Comparison of ENCODE assay signal across 11 cellular contexts in genomic region chr10:8045728-8046494, GRCh38. TPM values are rescaled to one million over a fixed set of nuclear protein-coding genes. Genes with fewer than 3 reads are reported as not detected.
DNase-seq lines count a peak whose midpoint lies in the region; ATAC-seq and TF ChIP-seq lines count a peak whose summit lies in the region.
"Had no signal": no experiment of that assay in that cellular context is flagged by ENCODE, and none has a peak within 500 bp of the region (broad histone marks: within the 10 kb centered on the region; RNA-seq: fewer than 3 reads in every experiment).

No MANE protein-coding gene starts in this region.

- peaks cover 85% of the 10 kb centered on the region for H3K27me3 Mint-ChIP-seq in central memory CD8-positive, alpha-beta T cell
- peaks cover 98% of the 10 kb centered on the region for H3K27me3 Mint-ChIP-seq in neural crest cell (ENCODE audit: low read depth)

- H3K4me1 ChIP-seq in DND-41 (ENCODE audit: insufficient read depth, low read length) (peaks cover 22% of the 10 kb centered on the region), KMS-11 (ENCODE audit: low read depth, poor library complexity, severe bottlenecking) (no peaks in the 10 kb centered on the region)

- H3K4me1 Mint-ChIP-seq in central memory CD8-positive, alpha-beta T cell, result peaks cover 82% of the 10 kb centered on the region
- peaks cover 6% of the 10 kb centered on the region for H3K4me1 Mint-ChIP-seq in neural crest cell

- in situ Hi-C loops in ACHN (cut with HindIII; ENCODE audit: low pct_ligation_motif_present, low pct_unique_long_range_greater_than_20kb, low sequenced_read_pairs), result no loop called here

- DNase-seq in DND-41, result no peak
- DNase-seq in central memory CD8-positive, alpha-beta T cell (ENCODE audit: low spot score in 2 of 2), result no peak
- DNase-seq in neural crest cell (ENCODE audit: low read depth, low spot score), result no peak
- no peak for DNase-seq in HUDEP-2 (lab: John Stamatoyannopoulos, UW; ENCODE audit: unreplicated experiment in 76 of 76)
- DNase-seq in NCI-H187 treated with DMSO at 0.1 percent for 48 hours (lab: John Stamatoyannopoulos, UW), result no peak
- no peak for DNase-seq in NCI-H1048 (lab: John Stamatoyannopoulos, UW)
- no peak for DNase-seq in ACHN
- DNase-seq: DMS79 treated with DMSO at 0.1 percent for 48 hours, NCI-H510A, spleen had no signal

- TF ChIP-seq CTCF in DND-41 (IDR thresholded peaks at IDR 0.05; ENCODE audit: borderline replicate concordance, extremely low read depth, low read length, poor library complexity, severe bottlenecking) (no peak), KMS-11 (conservative IDR thresholded peaks at IDR 0.05; ENCODE audit: low read depth, low read length) (no peak), neural crest cell (conservative IDR thresholded peaks at IDR 0.05) (no peak)

- H4K20me1 ChIP-seq in DND-41 (ENCODE audit: insufficient read depth, low read length) (no peaks in the 10 kb centered on the region), KMS-11 (ENCODE audit: insufficient read depth) (no peaks in the 10 kb centered on the region)

- ATAC-seq in DND-41 (ENCODE audit: insufficient read depth, low read depth), result peak; percentile 32; the same call in 2 of the 3 replicates
- ATAC-seq in central memory CD8-positive, alpha-beta T cell (replicated peaks; ENCODE audit: extremely low read depth, poor library complexity, severe bottlenecking), result no peak

- H3K4me3 ChIP-seq in DND-41 (ENCODE audit: low read depth in 1 of 2, low read length in 2 of 2) (peak overlapping the region; percentile 10 to 59; a peak in 3 of 4 replicates), KMS-11 (IDR thresholded peaks at IDR 0.05; ENCODE audit: insufficient read depth, low read depth, low read length) (no peak overlapping the region)

- peak overlapping the region; percentile 2 for H3K4me3 Mint-ChIP-seq in central memory CD8-positive, alpha-beta T cell
- peak overlapping the region; percentile 39 for H3K4me3 Mint-ChIP-seq in neural crest cell

- no peaks in the 10 kb centered on the region for H3K9me3 ChIP-seq in DND-41 (ENCODE audit: insufficient read depth, low read length, severe bottlenecking)
- H3K9me3 ChIP-seq: spleen had no signal

- H3K9me3 Mint-ChIP-seq in central memory CD8-positive, alpha-beta T cell, result no peaks in the 10 kb centered on the region
- H3K9me3 Mint-ChIP-seq in neural crest cell, result no peaks in the 10 kb centered on the region

- H3K27me3 ChIP-seq in DND-41 (ENCODE audit: insufficient read depth, low read length, poor library complexity), result no peaks in the 10 kb centered on the region
- peaks cover 18% of the 10 kb centered on the region; the same call in 1 of the 2 replicates for H3K27me3 ChIP-seq in KMS-11 (ENCODE audit: insufficient read depth, low read depth)

- H3K36me3 ChIP-seq in DND-41 (ENCODE audit: insufficient read depth, low read length) (no peaks in the 10 kb centered on the region), KMS-11 (ENCODE audit: insufficient read depth) (no peaks in the 10 kb centered on the region)
- H3K36me3 ChIP-seq: spleen had no signal

- peak overlapping the region; percentile 69 for H3K4me2 ChIP-seq in DND-41 (ENCODE audit: insufficient read depth, low read length)
- H3K4me2 ChIP-seq in KMS-11, result no peak overlapping the region

- H3K9ac ChIP-seq in DND-41 (ENCODE audit: low read depth, low read length) (peak overlapping the region; percentile 51), KMS-11 (no peak overlapping the region)

- H3K27ac Mint-ChIP-seq in central memory CD8-positive, alpha-beta T cell (ENCODE audit: low read depth), result no peak overlapping the region
- H3K27ac Mint-ChIP-seq in neural crest cell (ENCODE audit: unreplicated experiment), result no peak overlapping the region

- peak overlapping the region; percentile 76 for H2AFZ ChIP-seq in DND-41 (ENCODE audit: low read depth, low read length)
- H2AFZ ChIP-seq in KMS-11 (ENCODE audit: low read depth), result peak overlapping the region; percentile 8; the same call in 1 of the 2 replicates

- H3K79me2 ChIP-seq in DND-41 (ENCODE audit: insufficient read depth, low read length) (0 out of 2 replicates have a peak, but pooled peaks cover 2% of the 10 kb centered on the region), KMS-11 (ENCODE audit: insufficient read depth, low read depth) (no peaks in the 10 kb centered on the region)

- peaks cover 22% of the 10 kb centered on the region for H3K36me3 Mint-ChIP-seq in central memory CD8-positive, alpha-beta T cell (ENCODE audit: insufficient read depth)
- peaks cover 3% of the 10 kb centered on the region for H3K36me3 Mint-ChIP-seq in neural crest cell (ENCODE audit: low read depth)

- H3K27ac ChIP-seq in DND-41 (ENCODE audit: low read length) (peak overlapping the region; percentile 56; the same call in 1 of the 2 replicates), KMS-11 (no peak overlapping the region)
- H3K27ac ChIP-seq: spleen had no signal

RNA-seq across cellular contexts. Expression of gene GATA3, which starts 8.6 kb away (rescaled TPM):
- 0.35 and 0.39 TPM in 2 replicates for total RNA-seq in neural crest cell
